Comparison of ENCODE assay signal across 30 cellular contexts in the genomic region with DNA sequence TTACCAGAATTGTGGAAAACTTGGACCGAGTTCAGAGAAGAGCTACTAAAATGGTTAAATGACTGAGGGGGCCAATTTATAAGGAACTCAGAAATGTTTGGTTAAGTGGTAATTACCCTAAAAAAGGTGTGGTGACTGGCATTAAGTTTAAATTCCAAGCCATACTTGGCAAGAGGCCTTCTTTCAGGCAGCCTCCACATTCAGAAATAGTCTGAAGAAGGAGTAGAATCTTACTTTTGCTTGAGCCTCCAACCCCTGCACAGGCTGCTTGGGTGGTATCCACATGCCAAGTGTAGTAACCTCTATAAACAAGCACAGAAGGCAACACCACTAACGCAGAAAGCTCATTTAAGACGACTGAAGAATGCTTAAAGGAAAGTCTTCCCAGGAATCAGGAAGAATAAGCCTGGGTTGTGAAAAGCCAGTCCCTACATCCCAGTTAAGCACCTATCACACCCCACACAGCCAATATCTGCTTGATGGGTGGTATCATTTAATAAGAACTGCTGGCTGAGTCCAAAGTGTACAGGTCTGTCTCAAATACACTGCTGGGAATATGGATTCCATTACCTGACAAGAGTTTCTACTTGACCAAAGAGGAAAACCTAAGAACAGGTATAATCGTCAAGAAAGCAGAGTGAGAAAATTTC.
"Had no signal": no experiment of that assay in that cellular context is flagged by ENCODE, and none has a peak within 500 bp of the region (broad histone marks: within the 10 kb centered on the region; RNA-seq: fewer than 3 reads in every experiment).

No MANE protein-coding gene starts in this region.

- H3K27ac ChIP-seq: KMS-11, Peyer's patch had no signal

- ATAC-seq: activated CD8-positive, alpha-beta T cell treated with anti-CD3 and anti-CD28 coated beads for 36 hours; activated T-cell treated with anti-CD3 and anti-CD28 coated beads, Interleukin-2, amount 50 U/mL, for 72 hours; activated T-helper 17 cell treated with anti-CD3 and anti-CD28 coated beads, Interleukin-2, amount 50 U/mL, for 72 hours had no signal

- H3K36me3 ChIP-seq: Peyer's patch had no signal

- H3K9ac ChIP-seq: KMS-11 had no signal

- H3K4me1 ChIP-seq: Peyer's patch had no signal

- H3K9me3 ChIP-seq: Peyer's patch had no signal

- H3K27me3 ChIP-seq: Peyer's patch had no signal

- H3K4me2 ChIP-seq: KMS-11 had no signal

- DNase-seq: activated CD4-positive, alpha-beta T cell treated with anti-CD3 and anti-CD28 coated beads, Interleukin-2, amount 10 ng/mL, durations not matched to agents 24 days and 14 days; activated CD4-positive, alpha-beta T cell treated with anti-CD3 and anti-CD28 coated beads, Interleukin-2, amount 50 U/mL, for 4 hours; activated CD8-positive, alpha-beta T cell treated with anti-CD3 and anti-CD28 coated beads for 36 hours; activated effector memory CD4-positive, alpha-beta T cell treated with anti-CD3 and anti-CD28 coated beads, Interleukin-2, amount 50 U/mL, for 16 hours; activated naive CD4-positive, alpha-beta T cell; activated naive CD4-positive, alpha-beta T cell treated with anti-CD3 and anti-CD28 coated beads, Interleukin-2, amount 50 U/mL, for 16 hours; activated naive CD8-positive, alpha-beta T cell treated with anti-CD3 and anti-CD28 coated beads for 36 hours; activated T-cell treated with anti-CD3 and anti-CD28 coated beads, Interleukin-2, amount 50 U/mL, for 1 hour; activated T-cell treated with anti-CD3 and anti-CD28 coated beads, Interleukin-2, amount 50 U/mL, for 72 hours; amniotic stem cell; aorta; caudate nucleus; cerebellar nuclear complex; NCI-H1092 treated with DMSO at 0.1 percent for 48 hours; NCI-H1417; NCI-H146; NCI-H187; NCI-H2029 treated with DMSO at 0.1 percent for 48 hours; NCI-H2107; NCI-H2171; NCI-H510A; NCI-H526; NCI-H748 treated with DMSO at 0.1 percent for 48 hours; NK-92 treated with Interleukin-12 subunit alpha and Interleukin-12 subunit beta, amount 100 ng/mL, for 24 hours; Peyer's patch; Right ventricle myocardium superior had no signal

- FAIRE-seq: bronchial epithelial cell, TTC549 had no signal

- H3K4me3 ChIP-seq: Peyer's patch had no signal
